8 cellular contexts compared by ENCODE assay signal in the genomic region with DNA sequence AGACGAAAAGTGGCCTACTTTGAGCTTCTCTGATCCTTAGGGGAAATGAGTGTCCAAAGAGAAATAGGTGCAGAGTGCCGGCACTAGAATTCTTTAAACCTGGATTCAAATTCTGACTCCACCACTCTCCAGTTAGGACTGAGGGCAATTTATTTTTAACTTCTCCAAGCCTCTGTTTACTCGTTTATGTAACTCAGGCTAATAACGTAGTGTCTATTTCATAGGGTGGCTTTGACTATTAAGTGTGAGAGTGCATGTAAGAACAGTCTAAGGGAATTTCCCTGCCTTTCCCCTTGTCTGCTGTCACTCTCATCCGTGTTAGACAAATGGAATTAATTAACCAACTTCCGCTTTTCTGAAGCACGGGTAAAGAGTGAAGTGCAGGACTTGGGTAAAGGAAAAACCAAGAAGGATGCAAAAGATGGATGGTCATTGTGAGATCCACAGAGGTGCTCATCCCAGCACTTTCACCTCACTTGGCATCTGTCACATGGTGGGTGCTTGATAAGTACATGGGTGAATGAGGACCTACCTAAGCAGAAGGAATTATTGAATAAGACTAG. TPM values are rescaled to one million over a fixed set of nuclear protein-coding genes. Genes with fewer than 3 reads are reported as not detected.
DNase-seq lines count a peak whose midpoint lies in the region; ATAC-seq, FAIRE-seq and TF ChIP-seq lines count a peak whose summit lies in the region.

No MANE protein-coding gene starts in this region.

- no peak overlapping the region for H3K14ac ChIP-seq in H9 (ENCODE audit: insufficient read depth, low read length)

- H3K23ac ChIP-seq in H9 (ENCODE audit: insufficient read length, low read depth, low read length) = no peak overlapping the region

- H3K23me2 ChIP-seq in H9 (ENCODE audit: insufficient read length, low read depth, low read length, poor library complexity, severe bottlenecking) = peaks cover 19% of the 10 kb centered on the region

- H3K4me3 ChIP-seq in DOHH2 (ENCODE audit: low read length) (peak overlapping the region; percentile 93), astrocyte (ENCODE audit: insufficient read depth, low read depth, low read length) (peak overlapping the region; percentile 88)

- H3K9me3 ChIP-seq in DOHH2 (ENCODE audit: control insufficient read depth, insufficient read depth, low read length) (no peaks in the 10 kb centered on the region), H9 (ENCODE audit: control insufficient read depth, low read depth, low read length) (no peaks in the 10 kb centered on the region), astrocyte (ENCODE audit: insufficient read depth, low read depth, low read length) (no peaks in the 10 kb centered on the region)

- FAIRE-seq in astrocyte (lab: Jason Lieb, UNC) = no peak

- H3K4me1 Mint-ChIP-seq in H9 (peaks cover 19 to 25% of the 10 kb centered on the region in 2 experiments), astrocyte (ENCODE audit: low read depth, unreplicated experiment) (peaks cover 17% of the 10 kb centered on the region)
- peaks cover 66% of the 10 kb centered on the region for H3K4me1 Mint-ChIP-seq in stimulated activated effector memory CD8-positive, alpha-beta T cell treated with anti-CD3 and anti-CD28 coated beads, Interleukin-12 subunit alpha, Interleukin-12 subunit beta, amount 100 ng/mL, for 72 hours

- no peak overlapping the region for H4K8ac ChIP-seq in H9 (replicated peaks; ENCODE audit: insufficient read length, low read depth, low read length)

- peak overlapping the region; percentile 90 to 97 for H3K4me3 Mint-ChIP-seq in H9
- H3K4me3 Mint-ChIP-seq in astrocyte (ENCODE audit: unreplicated experiment) = peak overlapping the region; percentile 92
- peak overlapping the region; percentile 93 for H3K4me3 Mint-ChIP-seq in stimulated activated effector memory CD8-positive, alpha-beta T cell treated with anti-CD3 and anti-CD28 coated beads, Interleukin-12 subunit alpha, Interleukin-12 subunit beta, amount 100 ng/mL, for 72 hours

- H3T11ph ChIP-seq in H9 (ENCODE audit: low read length) = no peak overlapping the region

- peaks cover 59% of the 10 kb centered on the region for H3K79me2 ChIP-seq in DOHH2 (ENCODE audit: control insufficient read depth, low read length)
- H3K79me2 ChIP-seq in H9 (ENCODE audit: insufficient read depth, low read length) = no peaks in the 10 kb centered on the region; the same call in 1 of the 2 replicates
- H3K79me2 ChIP-seq in astrocyte (ENCODE audit: insufficient read depth, low read length) = peaks cover 49% of the 10 kb centered on the region

- no peak overlapping the region for H4K91ac ChIP-seq in H9 (ENCODE audit: insufficient read length, low read depth, low read length)

- no peaks in the 10 kb centered on the region for H3K9me2 ChIP-seq in DOHH2 (replicated peaks; ENCODE audit: control insufficient read depth, low read length)

- H3K36me3 Mint-ChIP-seq in H9 (ENCODE audit: insufficient read depth in 1 of 3, low read depth in 3 of 3) (peaks cover 0 to 13% (median 3%) of the 10 kb centered on the region in 3 experiments; a peak in 5 of 7 replicates), astrocyte (ENCODE audit: low read depth, unreplicated experiment) (no peaks in the 10 kb centered on the region)
- peaks cover 46% of the 10 kb centered on the region for H3K36me3 Mint-ChIP-seq in stimulated activated effector memory CD8-positive, alpha-beta T cell treated with anti-CD3 and anti-CD28 coated beads, Interleukin-12 subunit alpha, Interleukin-12 subunit beta, amount 100 ng/mL, for 72 hours

- H2BK120ac ChIP-seq in H9 (ENCODE audit: low read depth, low read length, poor library complexity, severe bottlenecking) = no peak overlapping the region

- H3F3A ChIP-seq in DOHH2 (ENCODE audit: control insufficient read depth, insufficient read depth) = peaks cover 15% of the 10 kb centered on the region

- peak overlapping the region; percentile 86 to 97 (median 94); a peak in 5 of 7 replicates for H3K27ac Mint-ChIP-seq in H9
- peak overlapping the region; percentile 93 for H3K27ac Mint-ChIP-seq in astrocyte (ENCODE audit: unreplicated experiment)
- H3K27ac Mint-ChIP-seq in stimulated activated effector memory CD8-positive, alpha-beta T cell treated with anti-CD3 and anti-CD28 coated beads, Interleukin-12 subunit alpha, Interleukin-12 subunit beta, amount 100 ng/mL, for 72 hours = peak overlapping the region; percentile 99

- H2BK20ac ChIP-seq in H9 (ENCODE audit: low read depth, low read length, poor library complexity, severe bottlenecking) = no peak overlapping the region

- H2AK5ac ChIP-seq in H9 (ENCODE audit: insufficient read length, low read length) = no peak overlapping the region

- H3K36me3 ChIP-seq in DOHH2 (ENCODE audit: control insufficient read depth, low read length) (peaks cover 39% of the 10 kb centered on the region), astrocyte (ENCODE audit: insufficient read depth, low read length) (no peaks in the 10 kb centered on the region)

- no peak overlapping the region for H3K4ac ChIP-seq in H9 (ENCODE audit: low read depth, low read length)

- DNase-seq in H9 (no peak), OCI-M1 (lab: John Stamatoyannopoulos, UW) (peak; percentile 82), astrocyte (ENCODE audit: low read depth) (peak; percentile 3), inferior parietal cortex (ENCODE audit: extremely low spot score) (peak; percentile 69), NCI-H226 (no peak), T-helper 9 cell (no peak)
- peak; percentile 14 to 58 for DNase-seq in stimulated activated effector memory CD8-positive, alpha-beta T cell treated with anti-CD3 and anti-CD28 coated beads, Interleukin-12 subunit alpha, Interleukin-12 subunit beta, amount 100 ng/mL, for 72 hours (ENCODE audit: low spot score in 2 of 2)

- no peak overlapping the region for H4K5ac ChIP-seq in H9 (ENCODE audit: insufficient read length, low read depth, low read length)

- H3K9ac ChIP-seq in H9 (ENCODE audit: extremely low read depth, insufficient read length, low read length) (peak overlapping the region; percentile 88), astrocyte (ENCODE audit: low read length) (peak overlapping the region; percentile 94)

- no peak overlapping the region for H2BK5ac ChIP-seq in H9 (ENCODE audit: insufficient read length, low read length)

- H3K18ac ChIP-seq in H9 (ENCODE audit: insufficient read length, low read depth, low read length) = no peak overlapping the region

- no peak overlapping the region for H2BK12ac ChIP-seq in H9 (ENCODE audit: insufficient read length, low read depth, low read length)

- peaks cover 7% of the 10 kb centered on the region; the same call in 1 of the 2 replicates for H4K20me1 ChIP-seq in DOHH2 (ENCODE audit: control insufficient read depth, insufficient read depth, low read depth, low read length)
- H4K20me1 ChIP-seq in H9 (ENCODE audit: control insufficient read depth, insufficient read depth, insufficient read length) = no peaks in the 10 kb centered on the region
- peaks cover 14% of the 10 kb centered on the region for H4K20me1 ChIP-seq in astrocyte (ENCODE audit: insufficient read depth, low read length)

- H3K4me2 ChIP-seq in DOHH2 (ENCODE audit: low read length) (peak overlapping the region; percentile 79), H9 (ENCODE audit: insufficient read depth, insufficient read length, low read length) (peak overlapping the region; percentile 75), astrocyte (ENCODE audit: low read length) (peak overlapping the region; percentile 90)

- ATAC-seq in stimulated activated effector memory CD8-positive, alpha-beta T cell treated with anti-CD3 and anti-CD28 coated beads, Interleukin-12 subunit alpha, Interleukin-12 subunit beta, amount 100 ng/mL, for 72 hours = peak; percentile 71

- no peak overlapping the region for H3K56ac ChIP-seq in H9 (ENCODE audit: insufficient read length, low read depth, low read length)

- no peak for TF ChIP-seq CTCF in DOHH2 (IDR thresholded peaks at IDR 0.05; ENCODE audit: low read depth, low read length, poor library complexity, severe bottlenecking)
- TF ChIP-seq CTCF in H9 (conservative IDR thresholded peaks at IDR 0.05) = no peak
- TF ChIP-seq CTCF in astrocyte (IDR thresholded peaks at IDR 0.05; ENCODE audit: insufficient read depth, low read depth, low read length) = no peak

- H3K9me3 Mint-ChIP-seq in H9 (no peaks in the 10 kb centered on the region), astrocyte (ENCODE audit: unreplicated experiment) (no peaks in the 10 kb centered on the region)
- H3K9me3 Mint-ChIP-seq in stimulated activated effector memory CD8-positive, alpha-beta T cell treated with anti-CD3 and anti-CD28 coated beads, Interleukin-12 subunit alpha, Interleukin-12 subunit beta, amount 100 ng/mL, for 72 hours = no peaks in the 10 kb centered on the region

- peaks cover 23% of the 10 kb centered on the region for H3K27me3 Mint-ChIP-seq in H9 (ENCODE audit: low read depth)
- H3K27me3 Mint-ChIP-seq in astrocyte (ENCODE audit: low read depth, unreplicated experiment) = no peaks in the 10 kb centered on the region

- H2BK15ac ChIP-seq in H9 (ENCODE audit: low read depth, low read length) = no peak overlapping the region

- H3K4me1 ChIP-seq in DOHH2 (ENCODE audit: control insufficient read depth, low read length) (peaks cover 52% of the 10 kb centered on the region), H9 (ENCODE audit: insufficient read depth, low read length) (peaks cover 4% of the 10 kb centered on the region; the same call in 1 of the 2 replicates), astrocyte (ENCODE audit: insufficient read depth, low read length) (peaks cover 5% of the 10 kb centered on the region)

- no peaks in the 10 kb centered on the region for H3K79me1 ChIP-seq in H9 (ENCODE audit: insufficient read depth, low read depth, low read length, poor library complexity, severe bottlenecking)

- no peaks in the 10 kb centered on the region for H3K27me3 ChIP-seq in DOHH2 (ENCODE audit: control insufficient read depth, low read length)
- H3K27me3 ChIP-seq in H9 (ENCODE audit: insufficient read depth, low read length) = no peaks in the 10 kb centered on the region; the same call in 1 of the 2 replicates
- H3K27me3 ChIP-seq in astrocyte (ENCODE audit: insufficient read depth, low read length) = no peaks in the 10 kb centered on the region

- no CpG with 5 or more reads among the region's 7 CpGs for WGBS in H9 (ENCODE audit: extremely low coverage, insufficient read length, low lambda C conversion rate)

- H3K27ac ChIP-seq in DOHH2 (ENCODE audit: low read depth, low read length) (peak overlapping the region; percentile 82), H9 (ENCODE audit: insufficient read length, low read depth, low read length) (no peak overlapping the region), astrocyte (ENCODE audit: low read depth, low read length) (peak overlapping the region; percentile 91)

- peak overlapping the region; percentile 9 for H2AFZ ChIP-seq in H9 (ENCODE audit: low read length)
- H2AFZ ChIP-seq in astrocyte (ENCODE audit: low read depth, low read length) = peak overlapping the region; percentile 84

RNA-seq across cellular contexts. Expression of a gene that starts 4.1 kb away (rescaled TPM):
- total RNA-seq in H9 (2021) = 22.4 and 25.4 TPM in 2 replicates
- 21.8 and 25.1 TPM in 2 replicates for total RNA-seq in astrocyte

RNA-seq across cellular contexts. Expression of a gene that starts 13.1 kb away (rescaled TPM):
- total RNA-seq in H9 (2021) (9.8 and 11.0 TPM in 2 replicates), astrocyte (1.9 and 2.5 TPM in 2 replicates)

RNA-seq across cellular contexts. Expression of a gene that starts 57.2 kb away (rescaled TPM):
- total RNA-seq in H9 (2021) = 5.8 and 6.3 TPM in 2 replicates
- total RNA-seq in astrocyte = 0.48 and 0.75 TPM in 2 replicates

Comparison
In these comparisons a context has a peak if more than half of its experiments do, and no peak if none do; other contexts are left out.
1. DNase-seq: peak in OCI-M1 (single experiment), astrocyte (single experiment), inferior parietal cortex (single experiment) and stimulated activated effector memory CD8-positive, alpha-beta T cell treated with anti-CD3 and anti-CD28 coated beads, Interleukin-12 subunit alpha, Interleukin-12 subunit beta, amount 100 ng/mL, for 72 hours (2 of 2); none in H9 (single experiment), NCI-H226 (single experiment) and T-helper 9 cell (single experiment).
2. Peak in every context shown above with its lines, with median percentiles within 50 percentile points of each other: H3K4me2 ChIP-seq, H3K27ac Mint-ChIP-seq and H3K4me3 Mint-ChIP-seq.